24 cellular contexts compared by ENCODE assay signal in the genomic region with DNA sequence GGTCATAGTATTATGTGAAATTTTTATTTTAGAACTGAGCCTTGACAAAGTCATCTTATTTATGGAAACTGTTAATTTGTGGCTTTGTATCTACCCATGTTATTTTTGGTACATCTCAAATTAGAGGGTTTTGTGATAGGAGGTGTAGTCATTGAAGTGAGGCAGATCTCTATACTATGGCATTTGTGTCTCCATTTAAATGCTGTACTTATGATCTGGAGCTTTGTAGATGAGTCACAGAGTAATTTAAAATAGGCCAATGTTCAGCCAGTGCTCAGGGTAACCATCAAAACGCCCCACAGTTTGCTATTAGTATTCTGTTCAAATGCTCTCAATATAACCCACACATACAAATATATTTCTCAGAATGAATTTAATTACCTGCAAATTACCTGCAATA.
"Had no signal": no experiment of that assay in that cellular context is flagged by ENCODE, and none has a peak within 500 bp of the region (broad histone marks: within the 10 kb centered on the region; RNA-seq: fewer than 3 reads in every experiment).

No MANE protein-coding gene starts in this region.

- ATAC-seq: effector memory CD8-positive, alpha-beta T cell; gastrocnemius medialis; left lobe of liver; natural killer cell; pancreas; sciatic nerve; stimulated activated memory B cell treated with anti-CD40 and anti-IgM and Interleukin-4, amounts not matched to agents 10 μg/mL and 1 μg/mL and 100 μg/mL, for 72 hours; stimulated activated naive CD8-positive, alpha-beta T cell treated with anti-CD3 and anti-CD28 coated beads, Interleukin-15, Interleukin-2, amounts not matched to agents 100 U/mL and 50 U/mL, for 24 hours had no signal

- H3K4me1 Mint-ChIP-seq: memory B cell; natural killer cell; stimulated activated memory B cell treated with anti-CD40 and anti-IgM and Interleukin-4, amounts not matched to agents 10 μg/mL and 1 μg/mL and 100 μg/mL, for 72 hours had no signal

- H3K36me3 Mint-ChIP-seq: memory B cell; natural killer cell; stimulated activated memory B cell treated with anti-CD40 and anti-IgM and Interleukin-4, amounts not matched to agents 10 μg/mL and 1 μg/mL and 100 μg/mL, for 72 hours; type B pancreatic cell had no signal

- H3K4me1 ChIP-seq: esophagus squamous epithelium, gastrocnemius medialis, pancreas, right atrium auricular region, spleen, testis, tibial artery had no signal

- H3K36me3 ChIP-seq: esophagus squamous epithelium, gastrocnemius medialis, neutrophil, pancreas, right atrium auricular region, spleen, tibial artery had no signal

- H3K27me3 ChIP-seq: esophagus squamous epithelium, gastrocnemius medialis, neutrophil, pancreas, right atrium auricular region, spleen, testis, tibial artery had no signal

- DNase-seq: cortex of kidney; effector memory CD8-positive, alpha-beta T cell; erythroblast; esophagus squamous epithelium; gastrocnemius medialis; kidney; natural killer cell; pancreas; spleen; stimulated activated CD4-positive, alpha-beta T cell treated with anti-CD3 and anti-CD28 coated beads, Interleukin-4, amount 100 ng/mL, for 4 hours; stimulated activated naive CD8-positive, alpha-beta T cell treated with anti-CD3 and anti-CD28 coated beads, Interleukin-15, Interleukin-2, amounts not matched to agents 100 U/mL and 50 U/mL, for 24 hours; substantia nigra; testis; tibial artery had no signal

- H3K4me3 ChIP-seq: esophagus squamous epithelium, gastrocnemius medialis, lung, pancreas, right atrium auricular region, spleen, testis, tibial artery had no signal

- FAIRE-seq: endometrium, kidney, pancreas had no signal

- H3K27me3 Mint-ChIP-seq: stimulated activated memory B cell treated with anti-CD40 and anti-IgM and Interleukin-4, amounts not matched to agents 10 μg/mL and 1 μg/mL and 100 μg/mL, for 72 hours had no signal

- H3K9me3 Mint-ChIP-seq: effector memory CD8-positive, alpha-beta T cell; memory B cell; natural killer cell; neural crest cell; stimulated activated memory B cell treated with anti-CD40 and anti-IgM and Interleukin-4, amounts not matched to agents 10 μg/mL and 1 μg/mL and 100 μg/mL, for 72 hours; type B pancreatic cell had no signal

- H3K27ac Mint-ChIP-seq: effector memory CD8-positive, alpha-beta T cell; memory B cell; natural killer cell; stimulated activated memory B cell treated with anti-CD40 and anti-IgM and Interleukin-4, amounts not matched to agents 10 μg/mL and 1 μg/mL and 100 μg/mL, for 72 hours; type B pancreatic cell had no signal

- H3K9me3 ChIP-seq: esophagus squamous epithelium, gastrocnemius medialis, neutrophil, pancreas, right atrium auricular region, spleen, testis, tibial artery had no signal

- H3K4me3 Mint-ChIP-seq: effector memory CD8-positive, alpha-beta T cell; memory B cell; natural killer cell; neural crest cell; stimulated activated memory B cell treated with anti-CD40 and anti-IgM and Interleukin-4, amounts not matched to agents 10 μg/mL and 1 μg/mL and 100 μg/mL, for 72 hours; type B pancreatic cell had no signal

- H3K27ac ChIP-seq: esophagus squamous epithelium, gastrocnemius medialis, neutrophil, pancreas, right atrium auricular region, spleen, testis, tibial artery had no signal
